ENCODE assay signal across 1 cellular context in genomic region chr19:35295453-35295791, GRCh38.
TF ChIP-seq lines count a peak whose summit lies in the region.

No MANE protein-coding gene starts in this region.

TF ChIP-seq in H1, 55 proteins besides CTCF, POLR2A, EP300 and RAD21:
- TF ChIP-seq NRF1 (IDR thresholded peaks at IDR 0.05; ENCODE audit: low read depth, low read length) = no peak
- TF ChIP-seq GABPA (IDR thresholded peaks at IDR 0.05; ENCODE audit: borderline replicate concordance, insufficient read depth, low read length) = no peak
- TF ChIP-seq MAX (IDR thresholded peaks at IDR 0.05) = peak; percentile 82
- TF ChIP-seq CHD7 (IDR thresholded peaks at IDR 0.05; ENCODE audit: insufficient replicate concordance, low read length) = no peak
- TF ChIP-seq RXRA (IDR thresholded peaks at IDR 0.05; ENCODE audit: insufficient read depth, low read depth, low read length) = no peak
- TF ChIP-seq ATF2 (IDR thresholded peaks at IDR 0.05; ENCODE audit: low read length) = no peak
- TF ChIP-seq EZH2 (IDR thresholded peaks at IDR 0.05; ENCODE audit: low read depth, low read length, severe bottlenecking) = no peak
- TF ChIP-seq KDM4A (IDR thresholded peaks at IDR 0.05; ENCODE audit: low read depth, low read length, severe bottlenecking) = no peak
- TF ChIP-seq SIRT6 (IDR thresholded peaks at IDR 0.05; ENCODE audit: low read length) = no peak
